In genomic region chr17:29587591-29587990, GRCh38 we compare ENCODE assay signal across 8 cellular contexts. TPM values are rescaled to one million over a fixed set of nuclear protein-coding genes. Genes with fewer than 3 reads are reported as not detected.
DNase-seq lines count a peak whose midpoint lies in the region; ATAC-seq and TF ChIP-seq lines count a peak whose summit lies in the region.

No MANE protein-coding gene starts in this region.

- H3K27ac ChIP-seq in skeletal muscle tissue (ENCODE audit: low read depth, low read length): peak overlapping the region; percentile 77

- ATAC-seq in GM21786 (IDR thresholded peaks at IDR 0.05; ENCODE audit: unreplicated experiment) (no peak), GM18907 (IDR thresholded peaks at IDR 0.05; ENCODE audit: unreplicated experiment) (no peak), GM21723 (IDR thresholded peaks at IDR 0.05; ENCODE audit: unreplicated experiment) (no peak)

- peak overlapping the region in 2 of 3 donors; percentile 79 to 88 for H3K9ac ChIP-seq in skeletal muscle tissue (ENCODE audit: low read depth in 1 of 3, low read length in 3 of 3)

- no peaks in the 10 kb centered on the region for H3K9me3 ChIP-seq in HAP-1
- H3K9me3 ChIP-seq in skeletal muscle tissue (ENCODE audit: control insufficient read depth in 3 of 3, low read length in 3 of 3): no peaks in the 10 kb centered on the region

- DNase-seq in HAP-1 (ENCODE audit: low spot score in 2 of 2) (no peak), fibroblast of pulmonary artery (ENCODE audit: low read depth) (no peak), NCI-H774 (lab: John Stamatoyannopoulos, UW) (no peak)

- in situ Hi-C loops in HAP-1 (cut with MboI; ENCODE audit: low sequenced_read_pairs): no loop called here

- H3K36me3 ChIP-seq in HAP-1 (replicated peaks) (peaks cover 2% of the 10 kb centered on the region), skeletal muscle tissue (ENCODE audit: control insufficient read depth in 3 of 3, insufficient read depth in 3 of 3, low read length in 3 of 3) (peaks cover 0 to 5% (median 0%) of the 10 kb centered on the region in 3 donors)

- TF ChIP-seq CTCF in WI38 (IDR thresholded peaks at IDR 0.05; ENCODE audit: low read depth, low read length) (no peak), fibroblast of pulmonary artery (IDR thresholded peaks at IDR 0.05; ENCODE audit: low read length, missing control alignments) (no peak)

- H3K27me3 ChIP-seq in HAP-1 (ENCODE audit: low read depth) (no peaks in the 10 kb centered on the region), skeletal muscle tissue (ENCODE audit: control insufficient read depth in 3 of 3, insufficient read depth in 3 of 3, low read length in 3 of 3) (no peaks in the 10 kb centered on the region)

- peaks cover 36% of the 10 kb centered on the region for H3K4me1 ChIP-seq in HAP-1
- H3K4me1 ChIP-seq in skeletal muscle tissue (ENCODE audit: control insufficient read depth in 3 of 3, insufficient read depth in 3 of 3, low read length in 3 of 3): peaks cover 80 to 89% (median 86%) of the 10 kb centered on the region in 3 donors

- H3K4me3 ChIP-seq in HAP-1: peak overlapping the region; percentile 75
- peak overlapping the region; percentile 84 for H3K4me3 ChIP-seq in WI38 (ENCODE audit: low read depth, low read length)
- H3K4me3 ChIP-seq in fibroblast of pulmonary artery (replicated peaks; ENCODE audit: low read depth, low read length): peak overlapping the region; percentile 75
- H3K4me3 ChIP-seq in skeletal muscle tissue (ENCODE audit: low read length in 3 of 3): peak overlapping the region; percentile 51 to 88 (median 87)

RNA-seq across cellular contexts. Expression of gene GIT1, which starts 1.9 kb away (rescaled TPM):
- total RNA-seq in skeletal muscle tissue: 11.0 TPM

RNA-seq across cellular contexts. Expression of gene ANKRD13B, which starts 5.3 kb away (rescaled TPM):
- 9.4 TPM for total RNA-seq in skeletal muscle tissue

RNA-seq across cellular contexts. Expression of gene TP53I13, which starts 19.1 kb away (rescaled TPM):
- total RNA-seq in skeletal muscle tissue: 26.1 TPM

RNA-seq across cellular contexts. Expression of gene ABHD15, which starts 20.8 kb away (rescaled TPM):
- total RNA-seq in skeletal muscle tissue: 5.2 TPM

RNA-seq across cellular contexts. Expression of gene CORO6, which starts 35.1 kb away (rescaled TPM):
- 43.3 TPM for total RNA-seq in skeletal muscle tissue
